7 cellular contexts compared by ENCODE assay signal in the genomic region with DNA sequence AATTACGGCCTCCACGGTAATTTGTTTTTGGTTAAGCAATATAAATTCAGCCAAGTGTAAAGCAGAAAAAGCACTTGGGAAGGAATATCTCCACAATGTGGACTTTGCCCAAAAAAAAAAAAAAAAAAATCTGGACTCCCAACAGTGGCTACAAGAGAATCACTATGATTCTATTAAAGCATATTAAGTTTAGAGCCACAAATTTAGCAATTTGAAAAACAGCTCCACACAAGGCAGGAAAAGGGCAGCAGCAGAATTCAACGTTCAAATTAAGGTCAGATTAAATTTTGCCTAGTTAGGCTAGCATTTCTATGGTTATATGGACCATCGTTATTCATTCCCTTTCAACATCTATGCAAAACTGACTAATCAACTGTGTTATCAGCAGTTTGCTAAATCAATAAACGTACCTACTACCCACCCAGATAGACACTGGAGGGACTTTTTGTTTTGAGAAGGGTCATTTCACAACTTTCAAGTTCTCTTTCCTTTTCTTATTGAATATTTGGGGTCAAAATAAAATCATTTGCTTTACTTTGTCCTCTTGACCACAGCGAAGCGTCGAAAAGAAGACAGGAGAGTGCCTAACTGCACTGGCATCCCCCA. TPM values are rescaled to one million over a fixed set of nuclear protein-coding genes. Genes with fewer than 3 reads are reported as not detected.
DNase-seq lines count a peak whose midpoint lies in the region; ATAC-seq lines count a peak whose summit lies in the region.

No MANE protein-coding gene starts in this region.

- peaks cover 46% of the 10 kb centered on the region for H3K36me3 Mint-ChIP-seq in activated naive CD8-positive, alpha-beta T cell treated with anti-CD3 and anti-CD28 coated beads, Interleukin-2, amount 50 U/mL, for 24 hours (ENCODE audit: low read depth)

- no peak for DNase-seq in activated naive CD8-positive, alpha-beta T cell treated with anti-CD3 and anti-CD28 coated beads, Interleukin-2, amount 50 U/mL, for 24 hours
- DNase-seq in mesenchymal stem cell (no peak), foreskin melanocyte (no peak), MV-4-11 (lab: John Stamatoyannopoulos, UW) (no peak)
- no peak for DNase-seq in stimulated activated CD4-positive, alpha-beta T cell treated with anti-CD3 and anti-CD28 coated beads, Interleukin-2, amount 100 ng/mL, for 48 hours

- H3K9me3 Mint-ChIP-seq in activated naive CD8-positive, alpha-beta T cell treated with anti-CD3 and anti-CD28 coated beads, Interleukin-2, amount 50 U/mL, for 24 hours: peaks cover 12% of the 10 kb centered on the region

- H3K4me3 Mint-ChIP-seq in activated naive CD8-positive, alpha-beta T cell treated with anti-CD3 and anti-CD28 coated beads, Interleukin-2, amount 50 U/mL, for 24 hours: peak overlapping the region; percentile 86

- H4K91ac ChIP-seq in mesenchymal stem cell (ENCODE audit: low read length): no peak overlapping the region

- H3K4me2 ChIP-seq in mesenchymal stem cell (ENCODE audit: low read length, poor library complexity, severe bottlenecking): peak overlapping the region; percentile 94

- no peak overlapping the region for H2BK15ac ChIP-seq in mesenchymal stem cell (ENCODE audit: low read depth, poor library complexity, severe bottlenecking)

- H3K27me3 ChIP-seq in mesenchymal stem cell (ENCODE audit: control insufficient read depth in 1 of 2, insufficient read depth in 1 of 2, low read length in 2 of 2): no peaks in the 10 kb centered on the region

- H3K79me1 ChIP-seq in mesenchymal stem cell (replicated peaks; ENCODE audit: low read length, poor library complexity, severe bottlenecking): peaks cover 16% of the 10 kb centered on the region

- no peak overlapping the region for H3K23ac ChIP-seq in mesenchymal stem cell (ENCODE audit: low read length in 2 of 2)

- 28% methylated on average over 4 of the region's 8 CpGs for WGBS in mesenchymal stem cell

- no peak overlapping the region for H3K14ac ChIP-seq in mesenchymal stem cell (ENCODE audit: low read length in 2 of 2)

- no peaks in the 10 kb centered on the region for H3K27me3 Mint-ChIP-seq in activated naive CD8-positive, alpha-beta T cell treated with anti-CD3 and anti-CD28 coated beads, Interleukin-2, amount 50 U/mL, for 24 hours

- peaks cover 0 to 23% of the 10 kb centered on the region in 2 experiments for H3K36me3 ChIP-seq in mesenchymal stem cell (ENCODE audit: control insufficient read depth in 1 of 2, insufficient read depth in 2 of 2, low read depth in 1 of 2, low read length in 2 of 2)

- peak overlapping the region; percentile 90 for H3K27ac Mint-ChIP-seq in activated naive CD8-positive, alpha-beta T cell treated with anti-CD3 and anti-CD28 coated beads, Interleukin-2, amount 50 U/mL, for 24 hours

- H2AFZ ChIP-seq in mesenchymal stem cell (ENCODE audit: low read depth, low read length): no peak overlapping the region

- H2BK120ac ChIP-seq in mesenchymal stem cell (ENCODE audit: low read depth, low read length): no peak overlapping the region

- no peak overlapping the region for H2AK5ac ChIP-seq in mesenchymal stem cell (ENCODE audit: low read length, severe bottlenecking)

- peak overlapping the region; percentile 79 to 99 for H3K4me3 ChIP-seq in mesenchymal stem cell (ENCODE audit: insufficient read depth in 1 of 2, low read depth in 1 of 2, low read length in 2 of 2)

- H3K18ac ChIP-seq in mesenchymal stem cell (ENCODE audit: low read depth in 1 of 2, low read length in 2 of 2): no peak overlapping the region

- peak overlapping the region; percentile 71 for H3K9ac ChIP-seq in mesenchymal stem cell (ENCODE audit: low read length)

- no peaks in the 10 kb centered on the region for H3K9me3 ChIP-seq in mesenchymal stem cell (ENCODE audit: control insufficient read depth, low read length)

- no peak overlapping the region for H2BK12ac ChIP-seq in mesenchymal stem cell (ENCODE audit: low read length in 2 of 2)

- no peak overlapping the region for H4K8ac ChIP-seq in mesenchymal stem cell (ENCODE audit: low read length)

- no peak overlapping the region for H3K27ac ChIP-seq in mesenchymal stem cell (ENCODE audit: low read length, poor library complexity, severe bottlenecking)

- H3K4me1 Mint-ChIP-seq in activated naive CD8-positive, alpha-beta T cell treated with anti-CD3 and anti-CD28 coated beads, Interleukin-2, amount 50 U/mL, for 24 hours: peaks cover 30% of the 10 kb centered on the region

- H3K4me1 ChIP-seq in mesenchymal stem cell (ENCODE audit: control insufficient read depth, insufficient read depth, low read depth, low read length): no peaks in the 10 kb centered on the region

- no peak overlapping the region for H3K4ac ChIP-seq in mesenchymal stem cell (ENCODE audit: low read depth in 1 of 2, low read length in 2 of 2)

- ATAC-seq in GM18868 (IDR thresholded peaks at IDR 0.05; ENCODE audit: unreplicated experiment) (peak; percentile 1), HG02852 (IDR thresholded peaks at IDR 0.05; ENCODE audit: unreplicated experiment) (peak; percentile 0)
- ATAC-seq in activated naive CD8-positive, alpha-beta T cell treated with anti-CD3 and anti-CD28 coated beads, Interleukin-2, amount 50 U/mL, for 24 hours: no peak

- no peak overlapping the region for H2BK5ac ChIP-seq in mesenchymal stem cell (ENCODE audit: low read depth, low read length, poor library complexity, severe bottlenecking)

RNA-seq across cellular contexts. Expression of a gene that starts 1.0 kb away (rescaled TPM):
- 2.9 TPM for polyA plus RNA-seq in mesenchymal stem cell (2013, experiment 1 of 2)
- 3.1 TPM for polyA plus RNA-seq in mesenchymal stem cell (2013, experiment 2 of 2)

RNA-seq across cellular contexts. Expression of a gene that starts 40.0 kb away (rescaled TPM):
- polyA plus RNA-seq in mesenchymal stem cell (2013, experiment 1 of 2): 18.2 TPM
- polyA plus RNA-seq in mesenchymal stem cell (2013, experiment 2 of 2): 19.3 TPM
